ENCODE assay signal across 17 cellular contexts in genomic region chr11:42598341-42598740, GRCh38.
DNase-seq lines count a peak whose midpoint lies in the region; ATAC-seq and TF ChIP-seq lines count a peak whose summit lies in the region.
"Had no signal": no experiment of that assay in that cellular context is flagged by ENCODE, and none has a peak within 500 bp of the region (broad histone marks: within the 10 kb centered on the region; RNA-seq: fewer than 3 reads in every experiment).

No MANE protein-coding gene starts in this region.

- H3K4me2 ChIP-seq in H9 (ENCODE audit: insufficient read depth, insufficient read length, low read length) (no peak overlapping the region), smooth muscle cell (no peak overlapping the region)

- TF ChIP-seq CTCF in H9 (conservative IDR thresholded peaks at IDR 0.05) (no peak), glutamatergic neuron (IDR thresholded peaks at IDR 0.05; ENCODE audit: partially characterized antibody, unreplicated experiment) (no peak), smooth muscle cell (IDR thresholded peaks at IDR 0.05; ENCODE audit: borderline replicate concordance, insufficient read depth, poor library complexity, severe bottlenecking) (no peak), GM13976 (IDR thresholded peaks at IDR 0.05; ENCODE audit: borderline replicate concordance, control extremely low read depth, extremely low read depth, insufficient read depth, missing control alignments) (no peak)

- no peak overlapping the region for H4K91ac ChIP-seq in H9 (ENCODE audit: insufficient read length, low read depth, low read length)

- H3K36me3 Mint-ChIP-seq in H9 (ENCODE audit: insufficient read depth in 1 of 3, low read depth in 3 of 3) (no peaks in the 10 kb centered on the region), glutamatergic neuron (ENCODE audit: unreplicated experiment) (no peaks in the 10 kb centered on the region)
- H3K36me3 Mint-ChIP-seq: CD4-positive, CD25-positive, alpha-beta regulatory T cell; CD8-positive, alpha-beta memory T cell had no signal

- H2AK5ac ChIP-seq in H9 (ENCODE audit: insufficient read length, low read length): no peak overlapping the region

- ATAC-seq in GM18873 (IDR thresholded peaks at IDR 0.05; ENCODE audit: low FRiP score, unreplicated experiment): no peak
- ATAC-seq: GM12878 had no signal

- no peaks in the 10 kb centered on the region for H3K79me2 ChIP-seq in H9 (ENCODE audit: insufficient read depth, low read length)
- H3K79me2 ChIP-seq in smooth muscle cell (ENCODE audit: low read depth): no peaks in the 10 kb centered on the region

- H4K20me1 ChIP-seq in H9 (ENCODE audit: control insufficient read depth, insufficient read depth, insufficient read length) (no peaks in the 10 kb centered on the region), smooth muscle cell (ENCODE audit: low read depth) (no peaks in the 10 kb centered on the region)

- H3K27me3 Mint-ChIP-seq in H9 (ENCODE audit: low read depth) (no peaks in the 10 kb centered on the region; the same call in none of the 2 replicates), glutamatergic neuron (ENCODE audit: unreplicated experiment) (no peaks in the 10 kb centered on the region)
- H3K27me3 Mint-ChIP-seq: CD4-positive, CD25-positive, alpha-beta regulatory T cell; CD8-positive, alpha-beta memory T cell had no signal

- WGBS in H9 (ENCODE audit: extremely low coverage, insufficient read length, low lambda C conversion rate): no CpG with 5 or more reads among the region's 3 CpGs
- WGBS in smooth muscle cell (ENCODE audit: low lambda C conversion rate): 89% methylated on average over 3 of the region's 3 CpGs

- in situ Hi-C loops in GM13976 (cut with MboI; ENCODE audit: low sequenced_read_pairs, unreplicated experiment): no loop called here

- H2BK120ac ChIP-seq in H9 (ENCODE audit: low read depth, low read length, poor library complexity, severe bottlenecking): no peak overlapping the region

- no peak overlapping the region for H2BK12ac ChIP-seq in H9 (ENCODE audit: insufficient read length, low read depth, low read length)

- no peaks in the 10 kb centered on the region for H3K79me1 ChIP-seq in H9 (ENCODE audit: insufficient read depth, low read depth, low read length, poor library complexity, severe bottlenecking)

- no peaks in the 10 kb centered on the region for H3K36me3 ChIP-seq in smooth muscle cell (ENCODE audit: low read depth)
- H3K36me3 ChIP-seq: BE2C, HAP-1 had no signal

- DNase-seq in H9 (no peak), cerebellar cortex (ENCODE audit: low spot score) (peak; percentile 99), glutamatergic neuron (no peak), smooth muscle cell (lab: John Stamatoyannopoulos, UW; ENCODE audit: unreplicated experiment) (no peak), NCI-H524 (lab: John Stamatoyannopoulos, UW) (no peak), GM13976 (ENCODE audit: low spot score) (no peak)
- DNase-seq: ACHN; BE2C; Caco-2; CD4-positive, CD25-positive, alpha-beta regulatory T cell; CD8-positive, alpha-beta memory T cell; DMS79 treated with DMSO at 0.1 percent for 48 hours; GOT3; KG1 had no signal

- no peaks in the 10 kb centered on the region; a peak in 1 of 5 replicates for H3K9me3 Mint-ChIP-seq in H9
- H3K9me3 Mint-ChIP-seq in glutamatergic neuron (ENCODE audit: unreplicated experiment): no peaks in the 10 kb centered on the region

- no peak overlapping the region for H3K9ac ChIP-seq in H9 (ENCODE audit: extremely low read depth, insufficient read length, low read length)
- H3K9ac ChIP-seq in smooth muscle cell (ENCODE audit: low read depth): no peak overlapping the region

- no peak overlapping the region for H3K4me3 ChIP-seq in smooth muscle cell
- H3K4me3 ChIP-seq: GM12878, HAP-1 had no signal

- no peak overlapping the region for H3K56ac ChIP-seq in H9 (ENCODE audit: insufficient read length, low read depth, low read length)

- H4K8ac ChIP-seq in H9 (replicated peaks; ENCODE audit: insufficient read length, low read depth, low read length): no peak overlapping the region

- no peak overlapping the region for H2BK15ac ChIP-seq in H9 (ENCODE audit: low read depth, low read length)

- H4K5ac ChIP-seq in H9 (ENCODE audit: insufficient read length, low read depth, low read length): no peak overlapping the region

- no peaks in the 10 kb centered on the region for H3F3A ChIP-seq in smooth muscle cell (ENCODE audit: low read depth)

- H3K9me3 ChIP-seq in H9 (ENCODE audit: control insufficient read depth, low read depth, low read length) (no peaks in the 10 kb centered on the region), smooth muscle cell (replicated peaks; ENCODE audit: low read depth) (no peaks in the 10 kb centered on the region)
- H3K9me3 ChIP-seq: BE2C, Caco-2, HAP-1 had no signal

- H3K23ac ChIP-seq in H9 (ENCODE audit: insufficient read length, low read depth, low read length): no peak overlapping the region

- H3K27ac Mint-ChIP-seq in H9 (peak overlapping the region in 2 of 3 experiments; percentile 11 to 55; a peak in 1 of 7 replicates), glutamatergic neuron (ENCODE audit: unreplicated experiment) (peak overlapping the region; percentile 24)
- H3K27ac Mint-ChIP-seq: CD4-positive, CD25-positive, alpha-beta regulatory T cell; CD8-positive, alpha-beta memory T cell had no signal

- no peak overlapping the region for H2BK20ac ChIP-seq in H9 (ENCODE audit: low read depth, low read length, poor library complexity, severe bottlenecking)

- H3T11ph ChIP-seq in H9 (ENCODE audit: low read length): no peak overlapping the region

- H3K14ac ChIP-seq in H9 (ENCODE audit: insufficient read depth, low read length): no peak overlapping the region

- no peak overlapping the region for H3K18ac ChIP-seq in H9 (ENCODE audit: insufficient read length, low read depth, low read length)

- peaks cover 10% of the 10 kb centered on the region for H3K4me1 ChIP-seq in H9 (ENCODE audit: insufficient read depth, low read length)
- H3K4me1 ChIP-seq in smooth muscle cell (ENCODE audit: low read depth): no peaks in the 10 kb centered on the region
- H3K4me1 ChIP-seq: BE2C, Caco-2, HAP-1 had no signal

- H3K4me3 Mint-ChIP-seq in H9 (no peak overlapping the region), glutamatergic neuron (ENCODE audit: unreplicated experiment) (no peak overlapping the region)
- H3K4me3 Mint-ChIP-seq: CD4-positive, CD25-positive, alpha-beta regulatory T cell; CD8-positive, alpha-beta memory T cell had no signal

- peaks cover 30 to 37% of the 10 kb centered on the region in 2 experiments for H3K4me1 Mint-ChIP-seq in H9
- peaks cover 25% of the 10 kb centered on the region for H3K4me1 Mint-ChIP-seq in glutamatergic neuron (ENCODE audit: low read depth, unreplicated experiment)
- H3K4me1 Mint-ChIP-seq: CD4-positive, CD25-positive, alpha-beta regulatory T cell; CD8-positive, alpha-beta memory T cell had no signal

- H3K27me3 ChIP-seq in H9 (ENCODE audit: insufficient read depth, low read length) (no peaks in the 10 kb centered on the region; the same call in 1 of the 2 replicates), smooth muscle cell (ENCODE audit: low read depth) (no peaks in the 10 kb centered on the region)
- H3K27me3 ChIP-seq: BE2C had no signal

- H3K23me2 ChIP-seq in H9 (ENCODE audit: insufficient read length, low read depth, low read length, poor library complexity, severe bottlenecking): no peaks in the 10 kb centered on the region

- H3K27ac ChIP-seq in H9 (ENCODE audit: insufficient read length, low read depth, low read length): no peak overlapping the region
- H3K27ac ChIP-seq in smooth muscle cell (ENCODE audit: low read depth): no peak overlapping the region

- no peak overlapping the region for H3K4ac ChIP-seq in H9 (ENCODE audit: low read depth, low read length)

- H2AFZ ChIP-seq in H9 (ENCODE audit: low read length) (no peak overlapping the region), smooth muscle cell (ENCODE audit: low read depth) (no peak overlapping the region)

- H2BK5ac ChIP-seq in H9 (ENCODE audit: insufficient read length, low read length): no peak overlapping the region
